ENCODE assay signal across 27 cellular contexts in genomic region chr5:13585324-13585723, GRCh38.
DNase-seq lines count a peak whose midpoint lies in the region; ATAC-seq, FAIRE-seq and TF ChIP-seq lines count a peak whose summit lies in the region.
"Had no signal": no experiment of that assay in that cellular context is flagged by ENCODE, and none has a peak within 500 bp of the region (broad histone marks: within the 10 kb centered on the region; RNA-seq: fewer than 3 reads in every experiment).

No MANE protein-coding gene starts in this region.

- no peak for TF ChIP-seq RAD21 in IMR-90 (IDR thresholded peaks at IDR 0.05; ENCODE audit: low read length)

- no peak overlapping the region for H3K4me3 Mint-ChIP-seq in neural progenitor cell
- H3K4me3 Mint-ChIP-seq: CD14-positive monocyte; CD4-positive, alpha-beta memory T cell; CD4-positive, CD25-positive, alpha-beta regulatory T cell; CD8-positive, alpha-beta memory T cell had no signal

- no peak for DNase-seq in H54 (ENCODE audit: insufficient read length, low spot score)
- DNase-seq in IMR-90 = peak; percentile 2
- DNase-seq in PC-3 = peak; percentile 22
- DNase-seq in keratinocyte (ENCODE audit: low read depth, low spot score) = no peak
- no peak for DNase-seq in left lobe of liver (ENCODE audit: low spot score)
- DNase-seq in neural progenitor cell (ENCODE audit: low spot score) = no peak
- DNase-seq in neuronal stem cell (ENCODE audit: low spot score) = no peak
- DNase-seq: 8988T; ACHN; BE2C; C1 segment of cervical spinal cord; Caco-2; Calu3; CD4-positive, alpha-beta memory T cell; CD4-positive, CD25-positive, alpha-beta regulatory T cell; CD8-positive, alpha-beta memory T cell; DMS79 treated with DMSO at 0.1 percent for 48 hours; GDM1 had no signal

- no peak overlapping the region for H3K18ac ChIP-seq in IMR-90 (ENCODE audit: low read depth, low read length)
- H3K18ac ChIP-seq in neuronal stem cell (ENCODE audit: low read length) = no peak overlapping the region

- H3K79me1 ChIP-seq in IMR-90 (ENCODE audit: low read depth in 1 of 2, low read length in 2 of 2) (no peaks in the 10 kb centered on the region), neuronal stem cell (ENCODE audit: low read depth, low read length) (no peaks in the 10 kb centered on the region)

- no peaks in the 10 kb centered on the region for H3K9me2 ChIP-seq in PC-3 (replicated peaks; ENCODE audit: low read length)

- POLR2A ChIA-PET in IMR-90 (lab: Charles Lee; ENCODE audit: unreplicated experiment) = no interaction called here
- POLR2A ChIA-PET in PC-3 (lab: Charles Lee; ENCODE audit: unreplicated experiment) = no interaction called here

- H3K4me1 ChIP-seq in IMR-90 (ENCODE audit: control insufficient read depth, insufficient read depth, low read length) (peaks cover 4% of the 10 kb centered on the region; the same call in 1 of the 2 replicates), PC-3 (ENCODE audit: insufficient read depth, low read length) (no peaks in the 10 kb centered on the region), keratinocyte (ENCODE audit: control insufficient read depth, extremely low read depth, insufficient read depth, low read length) (peaks cover 4% of the 10 kb centered on the region), neural progenitor cell (peaks cover 5% of the 10 kb centered on the region), neuronal stem cell (ENCODE audit: control insufficient read depth in 2 of 2, insufficient read depth in 1 of 2, low read depth in 1 of 2, low read length in 2 of 2) (peaks cover 0 to 4% of the 10 kb centered on the region in 2 donors)
- H3K4me1 ChIP-seq: BE2C, BLaER1 had no signal

- intact Hi-C loops in IMR-90 (cut with micrococcal nuclease) (no loop called here), PC-3 (cut with micrococcal nuclease) (no loop called here)

- H3K14ac ChIP-seq in IMR-90 (replicated peaks; ENCODE audit: low read depth, low read length) = no peak overlapping the region
- no peak overlapping the region for H3K14ac ChIP-seq in neuronal stem cell (ENCODE audit: low read length)

- WGBS in IMR-90 (ENCODE audit: extremely low coverage in 2 of 2, insufficient read length in 1 of 2), 2 experiments = 43% methylated on average over 1 of the region's 2 CpGs; no CpG with 5 or more reads in 1 of the 2 experiments
- WGBS in neuronal stem cell (ENCODE audit: extremely low coverage in 2 of 2, insufficient read length in 2 of 2, insufficient replicate concordance in 1 of 2), 2 donors = no CpG with 5 or more reads among the region's 2 CpGs

- no peak overlapping the region for H2AFZ ChIP-seq in IMR-90 (replicated peaks; ENCODE audit: low read length, poor library complexity)
- H2AFZ ChIP-seq in PC-3 (ENCODE audit: low read length) = no peak overlapping the region
- H2AFZ ChIP-seq in keratinocyte (ENCODE audit: control insufficient read depth, low read length) = peak overlapping the region; percentile 58
- H2AFZ ChIP-seq in neural progenitor cell (replicated peaks) = no peak overlapping the region
- no peak overlapping the region for H2AFZ ChIP-seq in neuronal stem cell (ENCODE audit: low read length)

- no peaks in the 10 kb centered on the region for H3K36me3 Mint-ChIP-seq in neural progenitor cell
- H3K36me3 Mint-ChIP-seq: CD14-positive monocyte; CD4-positive, alpha-beta memory T cell; CD4-positive, CD25-positive, alpha-beta regulatory T cell; CD8-positive, alpha-beta memory T cell had no signal

- TF ChIP-seq POLR2A in H54 (IDR thresholded peaks at IDR 0.05; ENCODE audit: low read depth, low read length) (no peak), IMR-90 (IDR thresholded peaks at IDR 0.05; ENCODE audit: low read depth, low read length) (no peak)

- TF ChIP-seq CTCF in IMR-90 (conservative IDR thresholded peaks at IDR 0.05; ENCODE audit: low read depth, low read length) (no peak), PC-3 (conservative IDR thresholded peaks at IDR 0.05; ENCODE audit: low read depth, low read length) (no peak), keratinocyte (optimal IDR thresholded peaks at IDR 0.05 in 1 of 3, IDR thresholded peaks at IDR 0.05 in 1 of 3, conservative IDR thresholded peaks at IDR 0.05 in 1 of 3; ENCODE audit: extremely low read depth in 1 of 3, insufficient read depth in 2 of 3, low read length in 3 of 3) (no peak), neural progenitor cell (IDR thresholded peaks at IDR 0.05) (no peak)

- H3K56ac ChIP-seq in IMR-90 (ENCODE audit: extremely low read depth, insufficient read depth, low read length) = no peak overlapping the region

- H3K36me3 ChIP-seq in IMR-90 (ENCODE audit: control insufficient read depth, insufficient read depth, low read length) = no peaks in the 10 kb centered on the region
- H3K36me3 ChIP-seq in PC-3 (ENCODE audit: low read depth, low read length) = no peaks in the 10 kb centered on the region
- H3K36me3 ChIP-seq in keratinocyte (ENCODE audit: control insufficient read depth in 2 of 2, extremely low read depth in 1 of 2, insufficient read depth in 2 of 2, low read length in 2 of 2) = no peaks in the 10 kb centered on the region
- H3K36me3 ChIP-seq in neural progenitor cell = no peaks in the 10 kb centered on the region
- H3K36me3 ChIP-seq in neuronal stem cell (replicated peaks in 1 of 2; ENCODE audit: control insufficient read depth in 2 of 2, insufficient read depth in 2 of 2, low read length in 2 of 2) = no peaks in the 10 kb centered on the region
- H3K36me3 ChIP-seq: BE2C, BLaER1 had no signal

- no peak overlapping the region for H2AK9ac ChIP-seq in IMR-90 (replicated peaks; ENCODE audit: low read depth, low read length, poor library complexity)

- no peak overlapping the region for H3K4me2 ChIP-seq in IMR-90 (ENCODE audit: low read depth, low read length)
- no peak overlapping the region for H3K4me2 ChIP-seq in PC-3 (ENCODE audit: low read length)
- no peak overlapping the region for H3K4me2 ChIP-seq in keratinocyte (ENCODE audit: control insufficient read depth, extremely low read depth, insufficient read depth, low read depth, low read length)
- H3K4me2 ChIP-seq in neural progenitor cell = no peak overlapping the region
- no peak overlapping the region for H3K4me2 ChIP-seq in neuronal stem cell (ENCODE audit: insufficient read depth, low read length, poor library complexity, severe bottlenecking)
- H3K4me2 ChIP-seq: BLaER1 had no signal

- H3K79me2 ChIP-seq in PC-3 (ENCODE audit: low read length) (no peaks in the 10 kb centered on the region), keratinocyte (ENCODE audit: control insufficient read depth, insufficient read depth, low read length) (no peaks in the 10 kb centered on the region), neural progenitor cell (ENCODE audit: low read depth) (no peaks in the 10 kb centered on the region)

- no peak overlapping the region for H2BK5ac ChIP-seq in IMR-90 (ENCODE audit: low read depth, low read length, poor library complexity, severe bottlenecking)
- H2BK5ac ChIP-seq in neuronal stem cell (ENCODE audit: low read length) = no peak overlapping the region

- H4K91ac ChIP-seq in IMR-90 (ENCODE audit: insufficient read depth, low read depth, low read length) = no peak overlapping the region
- H4K91ac ChIP-seq in neuronal stem cell (ENCODE audit: low read depth, low read length, poor library complexity) = no peak overlapping the region

- H2BK12ac ChIP-seq in neuronal stem cell (ENCODE audit: low read length) = no peak overlapping the region

- no peak overlapping the region for H3K27ac Mint-ChIP-seq in neural progenitor cell
- H3K27ac Mint-ChIP-seq: CD14-positive monocyte; CD4-positive, alpha-beta memory T cell; CD4-positive, CD25-positive, alpha-beta regulatory T cell had no signal

- H3K23ac ChIP-seq in IMR-90 (ENCODE audit: low read depth, low read length) (no peak overlapping the region), neuronal stem cell (ENCODE audit: low read depth, low read length, poor library complexity) (no peak overlapping the region)

- no peaks in the 10 kb centered on the region for H3K9me3 Mint-ChIP-seq in neural progenitor cell

- no TSS peak for BruUV-seq in IMR-90 (replicated peaks; lab: Mats Ljungman, UMichigan)
- BruUV-seq in PC-3 (replicated peaks; lab: Mats Ljungman, UMichigan) = no TSS peak

- FAIRE-seq in H54 (lab: Jason Lieb, UNC) (peak; percentile 43), keratinocyte (lab: Jason Lieb, UNC) (no peak)
- FAIRE-seq: A204.1, D721Med, GM12878, GM12892, GM18507, GM19239 had no signal

- no peak overlapping the region for H2BK20ac ChIP-seq in IMR-90 (ENCODE audit: low read depth, low read length)

- H3K9ac ChIP-seq in IMR-90 (ENCODE audit: low read depth, low read length) (no peak overlapping the region), PC-3 (ENCODE audit: low read length) (no peak overlapping the region), keratinocyte (ENCODE audit: control insufficient read depth, extremely low read depth, insufficient read depth, low read length) (no peak overlapping the region), neural progenitor cell (no peak overlapping the region), neuronal stem cell (ENCODE audit: low read depth, low read length, poor library complexity) (no peak overlapping the region)
- H3K9ac ChIP-seq: BLaER1 had no signal

- H4K8ac ChIP-seq in IMR-90 (ENCODE audit: low read depth in 2 of 2, low read length in 2 of 2) (no peak overlapping the region), neuronal stem cell (ENCODE audit: low read depth, low read length) (no peak overlapping the region)

- no peak overlapping the region for H2AK5ac ChIP-seq in IMR-90 (ENCODE audit: low read depth, low read length)
- no peak overlapping the region for H2AK5ac ChIP-seq in neuronal stem cell (ENCODE audit: low read depth, low read length)

- H3F3A ChIP-seq in PC-3 (ENCODE audit: low read length, unreplicated experiment) (no peaks in the 10 kb centered on the region), neural progenitor cell (ENCODE audit: low read depth) (no peaks in the 10 kb centered on the region)

- H2BK15ac ChIP-seq in IMR-90 (ENCODE audit: low read depth, low read length) (no peak overlapping the region), neuronal stem cell (ENCODE audit: low read length) (no peak overlapping the region)

- no peaks in the 10 kb centered on the region for H3K9me3 ChIP-seq in IMR-90 (ENCODE audit: control insufficient read depth, insufficient read depth, low read length)
- no peaks in the 10 kb centered on the region for H3K9me3 ChIP-seq in PC-3 (ENCODE audit: low read length)
- H3K9me3 ChIP-seq in keratinocyte (ENCODE audit: control insufficient read depth, low read depth, low read length) = no peaks in the 10 kb centered on the region
- H3K9me3 ChIP-seq in neural progenitor cell (ENCODE audit: low read depth) = no peaks in the 10 kb centered on the region
- no peaks in the 10 kb centered on the region for H3K9me3 ChIP-seq in neuronal stem cell (replicated peaks in 1 of 2; ENCODE audit: control insufficient read depth in 2 of 2, insufficient read depth in 1 of 2, low read depth in 1 of 2, low read length in 2 of 2)
- H3K9me3 ChIP-seq: BE2C, BLaER1, Caco-2 had no signal

- no peaks in the 10 kb centered on the region for H4K20me1 ChIP-seq in IMR-90 (ENCODE audit: insufficient read depth, low read length)
- H4K20me1 ChIP-seq in PC-3 (ENCODE audit: low read length) = no peaks in the 10 kb centered on the region
- no peaks in the 10 kb centered on the region for H4K20me1 ChIP-seq in keratinocyte (ENCODE audit: control insufficient read depth, extremely low read depth, insufficient read depth, low read length)
- H4K20me1 ChIP-seq in neural progenitor cell (ENCODE audit: low read depth) = no peaks in the 10 kb centered on the region
- H4K20me1 ChIP-seq: BLaER1 had no signal

- H2BK120ac ChIP-seq in IMR-90 (ENCODE audit: low read depth, low read length) (no peak overlapping the region), neuronal stem cell (ENCODE audit: low read depth, low read length) (no peak overlapping the region)

- H3K4ac ChIP-seq in IMR-90 (ENCODE audit: low read depth, low read length) (no peak overlapping the region), neuronal stem cell (ENCODE audit: low read length) (no peak overlapping the region)

- H3K9me1 ChIP-seq in IMR-90 (ENCODE audit: insufficient read depth, low read length) (no peaks in the 10 kb centered on the region; the same call in 1 of the 2 replicates), keratinocyte (ENCODE audit: control insufficient read depth, extremely low read depth, insufficient read depth, low read length) (no peaks in the 10 kb centered on the region)

- H3K27ac ChIP-seq in IMR-90 (ENCODE audit: insufficient read depth, low read length) (no peak overlapping the region), PC-3 (ENCODE audit: low read length) (no peak overlapping the region), keratinocyte (ENCODE audit: control insufficient read depth, insufficient read depth, low read length) (no peak overlapping the region), neural progenitor cell (no peak overlapping the region), neuronal stem cell (replicated peaks; ENCODE audit: low read length) (no peak overlapping the region)
- H3K27ac ChIP-seq: BLaER1 had no signal

- H3K27me3 ChIP-seq in IMR-90 (ENCODE audit: control insufficient read depth, insufficient read depth, low read length) = no peaks in the 10 kb centered on the region
- no peaks in the 10 kb centered on the region for H3K27me3 ChIP-seq in PC-3 (ENCODE audit: low read length)
- H3K27me3 ChIP-seq in keratinocyte (ENCODE audit: control insufficient read depth, extremely low read depth, insufficient read depth, low read length) = no peaks in the 10 kb centered on the region
- no peaks in the 10 kb centered on the region for H3K27me3 ChIP-seq in neural progenitor cell
- no peaks in the 10 kb centered on the region for H3K27me3 ChIP-seq in neuronal stem cell (ENCODE audit: control insufficient read depth in 3 of 3, insufficient read depth in 3 of 3, low read depth in 1 of 3, low read length in 3 of 3)
- H3K27me3 ChIP-seq: BE2C, BLaER1 had no signal

- CTCF ChIA-PET in IMR-90 (lab: Yijun Ruan, JAX) (no interaction called here), PC-3 (lab: Charles Lee) (no interaction called here)

- H3K27me3 Mint-ChIP-seq in neural progenitor cell (ENCODE audit: insufficient read depth, low read depth) = no peaks in the 10 kb centered on the region
- H3K27me3 Mint-ChIP-seq: CD4-positive, alpha-beta memory T cell; CD4-positive, CD25-positive, alpha-beta regulatory T cell; CD8-positive, alpha-beta memory T cell had no signal

- dilution Hi-C loops in IMR-90 (cut with HindIII; ENCODE audit: low sequenced_read_pairs, unreplicated experiment) = no loop called here
- dilution Hi-C loops in keratinocyte (cut with MboI; ENCODE audit: extremely low pct_ligation_motif_present, low sequenced_read_pairs) = no loop called here

- no peak overlapping the region for H3K4me3 ChIP-seq in IMR-90 (ENCODE audit: insufficient read depth, low read depth, low read length)
- no peak overlapping the region for H3K4me3 ChIP-seq in PC-3 (ENCODE audit: low read length)
- H3K4me3 ChIP-seq in keratinocyte (ENCODE audit: control insufficient read depth in 2 of 3, extremely low read depth in 1 of 3, insufficient read depth in 2 of 3, low read depth in 1 of 3, low read length in 3 of 3) = no peak overlapping the region
- H3K4me3 ChIP-seq in neural progenitor cell = no peak overlapping the region
- H3K4me3 ChIP-seq in neuronal stem cell (ENCODE audit: low read length in 2 of 2) = no peak overlapping the region
- H3K4me3 ChIP-seq: BLaER1, GM12878 had no signal

- in situ Hi-C loops in IMR-90 (cut with MboI; ENCODE audit: low sequenced_read_pairs) = no loop called here

- H4K5ac ChIP-seq in IMR-90 (ENCODE audit: low read depth, low read length) = no peak overlapping the region

- peaks cover 3% of the 10 kb centered on the region for H3K4me1 Mint-ChIP-seq in neural progenitor cell
- H3K4me1 Mint-ChIP-seq: CD4-positive, alpha-beta memory T cell; CD4-positive, CD25-positive, alpha-beta regulatory T cell; CD8-positive, alpha-beta memory T cell had no signal

- ATAC-seq in IMR-90 (ENCODE audit: low read depth) (peak; percentile 79), PC-3 (no peak), left lobe of liver (no peak), GM19035 (IDR thresholded peaks at IDR 0.05; ENCODE audit: unreplicated experiment) (no peak)
- ATAC-seq: GM12878 had no signal

Comparison
In these comparisons a context has a peak if more than half of its experiments do, and no peak if none do; other contexts are left out.
1. DNase-seq: peak in IMR-90 (single experiment) and PC-3 (single experiment); none in H54 (single experiment), keratinocyte (single experiment), left lobe of liver (single experiment), neural progenitor cell (single experiment) and neuronal stem cell (single experiment).